8 cellular contexts compared by ENCODE assay signal in genomic region chr1:231626951-231627614, GRCh38. TPM values are rescaled to one million over a fixed set of nuclear protein-coding genes. Genes with fewer than 3 reads are reported as not detected.
DNase-seq lines count a peak whose midpoint lies in the region; ATAC-seq and TF ChIP-seq lines count a peak whose summit lies in the region.

No MANE protein-coding gene starts in this region.

- H3K4me1 Mint-ChIP-seq in activated B cell treated with CpG ODN at 0.5 μM for 24 hours, result peaks cover 23% of the 10 kb centered on the region

- H3K27me3 Mint-ChIP-seq in activated B cell treated with CpG ODN at 0.5 μM for 24 hours, result peaks cover 7% of the 10 kb centered on the region

- POLR2A ChIA-PET in activated B cell treated with CpG ODN at 0.5 μM for 24 hours (lab: Charles Lee), result interaction anchor here (0.6 to 1.0 kb wide), 3 partner anchors 16 to 669 kb away, joined by 4 read pairs; no protein-coding TSS in a partner anchor

- H3K9me3 ChIP-seq in duodenal mucosa (ENCODE audit: control insufficient read depth in 1 of 2, low read length in 2 of 2), result no peaks in the 10 kb centered on the region

- CTCF ChIA-PET in activated B cell treated with CpG ODN at 0.5 μM for 24 hours (lab: Charles Lee), result no interaction called here

- peak overlapping the region; percentile 36 for H3K27ac Mint-ChIP-seq in activated B cell treated with CpG ODN at 0.5 μM for 24 hours

- DNase-seq in Daoy (ENCODE audit: low read depth), result peak; percentile 58
- peak; percentile 21 for DNase-seq in H4 (ENCODE audit: low spot score)
- peak; percentile 70 for DNase-seq in MV-4-11 (lab: John Stamatoyannopoulos, UW)
- DNase-seq in activated B cell treated with CpG ODN at 0.5 μM for 24 hours, result peak; percentile 46
- DNase-seq in lower leg skin (ENCODE audit: low spot score in 2 of 2), result peak; percentile 78 to 96
- peak; percentile 18 to 56 (median 31) for DNase-seq in stimulated activated naive CD4-positive, alpha-beta T cell (lab: John Stamatoyannopoulos, UW)
- DNase-seq in effector CD8-positive, alpha-beta T cell (lab: John Stamatoyannopoulos, UW), result no peak

- no peaks in the 10 kb centered on the region for H3K36me3 Mint-ChIP-seq in activated B cell treated with CpG ODN at 0.5 μM for 24 hours (ENCODE audit: low read depth)

- H3K4me3 Mint-ChIP-seq in activated B cell treated with CpG ODN at 0.5 μM for 24 hours, result peak overlapping the region; percentile 87

- H3K4me3 ChIP-seq in duodenal mucosa (ENCODE audit: low read depth in 1 of 2, low read length in 2 of 2) (peak overlapping the region; percentile 71 to 89), lower leg skin (ENCODE audit: low read depth, poor library complexity, severe bottlenecking) (peak overlapping the region; percentile 63)

- peaks cover 6 to 18% of the 10 kb centered on the region in 2 donors for H3K4me1 ChIP-seq in duodenal mucosa (ENCODE audit: control insufficient read depth in 1 of 2, insufficient read depth in 2 of 2, low read length in 2 of 2)

- 0% methylated on average over 8 to 15 of the region's 49 CpGs for WGBS in lower leg skin, 2 donors

- H3K27me3 ChIP-seq in duodenal mucosa (ENCODE audit: control insufficient read depth in 1 of 2, insufficient read depth in 2 of 2, low read length in 2 of 2), result peaks cover 0 to 6% of the 10 kb centered on the region in 2 donors

- H3K27ac ChIP-seq in duodenal mucosa (ENCODE audit: low read depth, low read length), result peak overlapping the region; percentile 52

- TF ChIP-seq CTCF in activated B cell treated with CpG ODN at 0.5 μM for 24 hours (IDR thresholded peaks at IDR 0.05), result no peak
- no peak for TF ChIP-seq CTCF in lower leg skin (IDR thresholded peaks at IDR 0.05)

- intact Hi-C loops in activated B cell treated with CpG ODN at 0.5 μM for 24 hours (cut with micrococcal nuclease), result loop anchor here (1.0 to 5.0 kb wide), 3 partner anchors 15 to 385 kb away; partner anchors contain the start of genes EGLN1 and GNPAT
- intact Hi-C loops in lower leg skin (cut with DNase I; ENCODE audit: low total_unique reads), result no loop called here

- no peaks in the 10 kb centered on the region for H3K9me3 Mint-ChIP-seq in activated B cell treated with CpG ODN at 0.5 μM for 24 hours

- H3K36me3 ChIP-seq in duodenal mucosa (ENCODE audit: control insufficient read depth in 1 of 2, insufficient read depth in 2 of 2, low read length in 2 of 2), result no peaks in the 10 kb centered on the region

- ATAC-seq in activated B cell treated with CpG ODN at 0.5 μM for 24 hours (ENCODE audit: low read depth), result peak; percentile 83

- no peak for TF ChIP-seq POLR2A in lower leg skin (IDR thresholded peaks at IDR 0.05)

- peak overlapping the region; percentile 52 to 71 for H3K9ac ChIP-seq in duodenal mucosa (ENCODE audit: low read depth in 1 of 2, low read length in 2 of 2)

RNA-seq across cellular contexts. Expression of gene DISC1, which starts 0.5 kb away (rescaled TPM):
- total RNA-seq in Daoy (2014; rRNA removed; shearing (Covaris generic)), result 3.4 and 3.8 TPM in 2 replicates
- total RNA-seq in H4 (2014; rRNA removed; shearing (Covaris generic)), result 3.4 and 3.8 TPM in 2 replicates
- 2.4 TPM in 2 replicates for total RNA-seq in activated B cell treated with CpG ODN at 0.5 μM for 24 hours
- total RNA-seq in lower leg skin, result 1 to 10 TPM; 1.6 to 7.4 (median 3.5) TPM
